8 cellular contexts compared by ENCODE assay signal in the genomic region with DNA sequence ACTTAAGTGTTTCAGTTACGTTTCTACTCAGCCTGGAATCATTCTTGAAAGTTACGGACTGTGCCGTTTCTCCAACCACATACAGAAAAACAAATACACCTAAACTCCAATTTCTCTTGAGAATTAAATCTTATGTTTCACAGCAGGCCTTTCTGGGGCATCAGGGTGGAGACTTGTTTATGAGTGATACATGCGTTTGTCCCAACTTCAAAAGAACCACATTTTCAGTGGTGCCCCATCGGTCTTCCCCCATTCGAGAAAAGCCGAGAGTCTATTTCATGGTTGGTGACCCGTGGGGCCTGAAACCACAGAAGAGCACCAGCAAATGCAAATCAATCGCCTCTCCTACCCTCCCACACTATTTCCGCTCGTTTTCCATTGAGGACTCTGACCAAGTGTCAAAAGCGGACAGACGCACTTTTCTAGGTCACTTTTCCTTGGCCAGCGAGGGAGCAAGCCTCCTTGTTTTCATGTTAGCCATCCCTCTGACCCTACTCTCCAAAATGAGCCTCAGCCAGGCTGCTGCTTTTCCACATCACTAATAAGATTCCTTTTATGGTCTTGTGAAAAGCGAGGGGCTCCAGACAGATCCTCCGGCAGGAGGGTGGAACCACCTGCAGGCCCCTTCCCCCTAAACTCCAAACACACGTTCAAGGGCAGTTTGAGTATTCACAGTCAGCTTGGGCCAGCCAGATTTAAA. TPM values are rescaled to one million over a fixed set of nuclear protein-coding genes. Genes with fewer than 3 reads are reported as not detected.
DNase-seq lines count a peak whose midpoint lies in the region; ATAC-seq lines count a peak whose summit lies in the region.

No MANE protein-coding gene starts in this region.

- peak overlapping the region; percentile 7 for H3K4me3 ChIP-seq in thymus (ENCODE audit: low read length)

- peak; percentile 24 for ATAC-seq in GM18519 (IDR thresholded peaks at IDR 0.05; ENCODE audit: low FRiP score, unreplicated experiment)
- peak; percentile 24 for ATAC-seq in HG02759 (IDR thresholded peaks at IDR 0.05; ENCODE audit: unreplicated experiment)

- H3K27me3 Mint-ChIP-seq in immature natural killer cell (ENCODE audit: low read depth in 3 of 3): peaks cover 15 to 31% (median 18%) of the 10 kb centered on the region in 3 donors

- in situ Hi-C loops in SK-MEL-5 (cut with HindIII; ENCODE audit: low pct_unique_long_range_greater_than_20kb, low sequenced_read_pairs): no loop called here

- H3K4me1 Mint-ChIP-seq in immature natural killer cell: peaks cover 26 to 33% of the 10 kb centered on the region in 2 donors

- H3K4me1 ChIP-seq in thymus (ENCODE audit: control insufficient read depth, insufficient read depth, low read length): peaks cover 2% of the 10 kb centered on the region

- H3K27ac Mint-ChIP-seq in immature natural killer cell: peak overlapping the region in 2 of 6 donors; percentile 11 to 35

- peak overlapping the region in 4 of 5 donors; percentile 16 to 74 (median 34) for H3K4me3 Mint-ChIP-seq in immature natural killer cell

- H3K9me3 Mint-ChIP-seq in immature natural killer cell: peaks cover 0 to 2% (median 0%) of the 10 kb centered on the region in 6 donors

- H3K27ac ChIP-seq in thymus (ENCODE audit: low read depth): peak overlapping the region; percentile 52

- H3K27me3 ChIP-seq in thymus (ENCODE audit: control insufficient read depth, insufficient read depth): peaks cover 58% of the 10 kb centered on the region

- H3K9me3 ChIP-seq in thymus (ENCODE audit: control insufficient read depth): no peaks in the 10 kb centered on the region

- DNase-seq in SK-MEL-5 (ENCODE audit: low read depth, low spot score) (peak; percentile 24), immature natural killer cell (no peak), cerebellar cortex (ENCODE audit: low spot score) (no peak), NCI-H1930 (lab: John Stamatoyannopoulos, UW) (no peak), AML-193 (lab: John Stamatoyannopoulos, UW) (no peak)

- no peaks in the 10 kb centered on the region for H3K36me3 Mint-ChIP-seq in immature natural killer cell

- no peaks in the 10 kb centered on the region for H3K36me3 ChIP-seq in thymus (ENCODE audit: control insufficient read depth, insufficient read depth)

- 90% methylated on average over 17 of the region's 17 CpGs for WGBS in thymus

RNA-seq across cellular contexts. Expression of a gene that starts 3.1 kb away (rescaled TPM):
- 89.6 and 94.1 TPM in 2 replicates for total RNA-seq in SK-MEL-5 (2014; rRNA removed; shearing (Covaris generic))
- polyA plus RNA-seq in SK-MEL-5 (2015; cell fraction: cytosol; rRNA removed): 67.9 and 86.6 TPM in 2 replicates
- 157 and 196 TPM in 2 replicates for polyA plus RNA-seq in SK-MEL-5 (2015; cell fraction: nucleus; rRNA removed)
- polyA plus RNA-seq in immature natural killer cell (1 to 10 TPM in 1 of 3 donors, under 1 TPM in 1, not detected in 1; 0.45 to 1.3 TPM), thymus (18.4 TPM)
